Comparison of ENCODE assay signal across 12 cellular contexts in genomic region chr7:30894866-30895408, GRCh38. TPM values are rescaled to one million over a fixed set of nuclear protein-coding genes. Genes with fewer than 3 reads are reported as not detected.
DNase-seq lines count a peak whose midpoint lies in the region; ATAC-seq and TF ChIP-seq lines count a peak whose summit lies in the region.
"Had no signal": no experiment of that assay in that cellular context is flagged by ENCODE, and none has a peak within 500 bp of the region (broad histone marks: within the 10 kb centered on the region; RNA-seq: fewer than 3 reads in every experiment).

No MANE protein-coding gene starts in this region.

- H4K20me1 ChIP-seq in PC-3 (ENCODE audit: low read length) = no peaks in the 10 kb centered on the region

- TF ChIP-seq CTCF in PC-3 (conservative IDR thresholded peaks at IDR 0.05; ENCODE audit: low read depth, low read length) (peak; percentile 17; the same call in 1 of the 2 replicates), esophagus muscularis mucosa (IDR thresholded peaks at IDR 0.05) (no peak), gastrocnemius medialis (IDR thresholded peaks at IDR 0.05 in 4 of 5, conservative IDR thresholded peaks at IDR 0.05 in 1 of 5) (no peak)

- H3K36me3 ChIP-seq in PC-3 (ENCODE audit: low read depth, low read length) (no peaks in the 10 kb centered on the region), esophagus muscularis mucosa (peaks cover 0 to 8% (median 3%) of the 10 kb centered on the region in 4 donors), gastrocnemius medialis (no peaks in the 10 kb centered on the region)

- POLR2A ChIA-PET in PC-3 (lab: Charles Lee; ENCODE audit: unreplicated experiment) = no interaction called here

- CTCF ChIA-PET in PC-3 (lab: Charles Lee) = no interaction called here

- no peaks in the 10 kb centered on the region for H3K9me2 ChIP-seq in PC-3 (replicated peaks; ENCODE audit: low read length)

- WGBS in esophagus muscularis mucosa = 78% methylated on average over 6 of the region's 13 CpGs

- H3K4me3 ChIP-seq in PC-3 (ENCODE audit: low read length) (no peak overlapping the region), esophagus muscularis mucosa (no peak overlapping the region), gastrocnemius medialis (no peak overlapping the region)
- H3K4me3 ChIP-seq: GM12878 had no signal

- H3K4me1 ChIP-seq in PC-3 (ENCODE audit: insufficient read depth, low read length) (no peaks in the 10 kb centered on the region), esophagus muscularis mucosa (peaks cover 71 to 78% (median 76%) of the 10 kb centered on the region in 4 donors), gastrocnemius medialis (peaks cover 24% of the 10 kb centered on the region in 2 donors)

- intact Hi-C loops in PC-3 (cut with micrococcal nuclease) = no loop called here
- intact Hi-C loops in esophagus muscularis mucosa (cut with DNase I) = no loop called here
- intact Hi-C loops in gastrocnemius medialis (cut with DNase I; ENCODE audit: low total_unique reads) = no loop called here
- intact Hi-C loops in sciatic nerve (cut with DNase I) = no loop called here

- BruUV-seq in PC-3 (replicated peaks; lab: Mats Ljungman, UMichigan) = no TSS peak

- in situ Hi-C loops in gastrocnemius medialis (cut with MboI; ENCODE audit: low sequenced_read_pairs in 4 of 4) = no loop called here

- H2AFZ ChIP-seq in PC-3 (ENCODE audit: low read length) = no peak overlapping the region

- ATAC-seq in PC-3 (0 out of 2 replicates have a peak, but pooled peaks have one; percentile 38), gastrocnemius medialis (no peak), sciatic nerve (no peak)
- ATAC-seq: GM12878 had no signal

- TF ChIP-seq POLR2A in esophagus muscularis mucosa (IDR thresholded peaks at IDR 0.05; ENCODE audit: low read depth) = no peak
- no peak for TF ChIP-seq POLR2A in gastrocnemius medialis (IDR thresholded peaks at IDR 0.05)

- H3K27me3 ChIP-seq in PC-3 (ENCODE audit: low read length) (no peaks in the 10 kb centered on the region), esophagus muscularis mucosa (no peaks in the 10 kb centered on the region), gastrocnemius medialis (no peaks in the 10 kb centered on the region)

- H3K9ac ChIP-seq in PC-3 (ENCODE audit: low read length) = no peak overlapping the region

- TF ChIP-seq EP300 in esophagus muscularis mucosa (IDR thresholded peaks at IDR 0.05) = no peak

- H3K27ac ChIP-seq in PC-3 (ENCODE audit: low read length) (no peak overlapping the region), esophagus muscularis mucosa (replicated peaks in 1 of 4) (peak overlapping the region; percentile 49 to 78 (median 53)), gastrocnemius medialis (peak overlapping the region in 3 of 4 donors; percentile 9 to 50 (median 14))

- peak; percentile 26 for DNase-seq in EH (ENCODE audit: low read depth)
- peak; percentile 10 for DNase-seq in PC-3
- no peak for DNase-seq in esophagus muscularis mucosa (ENCODE audit: extremely low spot score)
- no peak for DNase-seq in gastrocnemius medialis
- DNase-seq in activated naive CD4-positive, alpha-beta T cell treated with Interleukin-2 at 50 U/mL for 16 hours = no peak
- DNase-seq in sciatic nerve (ENCODE audit: low spot score) = no peak
- DNase-seq in SIG-M5 treated with dmso at 0.1 percent for 504 hours (lab: John Stamatoyannopoulos, UW; ENCODE audit: unreplicated experiment) = no peak
- DNase-seq: DMS79, retina, SHP77, substantia nigra had no signal

- H3K9me3 ChIP-seq in PC-3 (ENCODE audit: low read length) (no peaks in the 10 kb centered on the region), esophagus muscularis mucosa (no peaks in the 10 kb centered on the region), gastrocnemius medialis (no peaks in the 10 kb centered on the region)

- no peak overlapping the region for H3K4me2 ChIP-seq in PC-3 (ENCODE audit: low read length)

- H3K79me2 ChIP-seq in PC-3 (ENCODE audit: low read length) = no peaks in the 10 kb centered on the region

- no peaks in the 10 kb centered on the region for H3F3A ChIP-seq in PC-3 (ENCODE audit: low read length, unreplicated experiment)

RNA-seq across cellular contexts. Expression of gene AQP1, which starts 16.7 kb away (rescaled TPM):
- 0.81 and 1.2 TPM in 2 replicates for total RNA-seq in PC-3 (2014; rRNA removed)
- 100 to 1,000 TPM; 362 to 578 (median 513) TPM for total RNA-seq in esophagus muscularis mucosa
- total RNA-seq in gastrocnemius medialis = 100 to 1,000 TPM in 3 of 4 donors, 10 to 100 TPM in 1; 81.9 to 149 (median 113) TPM
- total RNA-seq in sciatic nerve = 864 TPM

Comparison
In these comparisons a context has a peak if more than half of its experiments do, and no peak if none do; other contexts are left out.
1. DNase-seq: peak in EH (single experiment) and PC-3 (single experiment); none in esophagus muscularis mucosa (single experiment), gastrocnemius medialis (0 of 2), activated naive CD4-positive, alpha-beta T cell treated with Interleukin-2 at 50 U/mL for 16 hours (single experiment), sciatic nerve (single experiment) and SIG-M5 treated with dmso at 0.1 percent for 504 hours (single experiment).
2. RNA of gene AQP1, which starts 16.7 kb away (total RNA-seq): 864 TPM in sciatic nerve (single experiment), 362 to 578 TPM in esophagus muscularis mucosa and 81.9 to 149 TPM in gastrocnemius medialis; 0.81 to 1.2 TPM in PC-3; every median in the first group is over 10 times any median in the second.